In the genomic region with DNA sequence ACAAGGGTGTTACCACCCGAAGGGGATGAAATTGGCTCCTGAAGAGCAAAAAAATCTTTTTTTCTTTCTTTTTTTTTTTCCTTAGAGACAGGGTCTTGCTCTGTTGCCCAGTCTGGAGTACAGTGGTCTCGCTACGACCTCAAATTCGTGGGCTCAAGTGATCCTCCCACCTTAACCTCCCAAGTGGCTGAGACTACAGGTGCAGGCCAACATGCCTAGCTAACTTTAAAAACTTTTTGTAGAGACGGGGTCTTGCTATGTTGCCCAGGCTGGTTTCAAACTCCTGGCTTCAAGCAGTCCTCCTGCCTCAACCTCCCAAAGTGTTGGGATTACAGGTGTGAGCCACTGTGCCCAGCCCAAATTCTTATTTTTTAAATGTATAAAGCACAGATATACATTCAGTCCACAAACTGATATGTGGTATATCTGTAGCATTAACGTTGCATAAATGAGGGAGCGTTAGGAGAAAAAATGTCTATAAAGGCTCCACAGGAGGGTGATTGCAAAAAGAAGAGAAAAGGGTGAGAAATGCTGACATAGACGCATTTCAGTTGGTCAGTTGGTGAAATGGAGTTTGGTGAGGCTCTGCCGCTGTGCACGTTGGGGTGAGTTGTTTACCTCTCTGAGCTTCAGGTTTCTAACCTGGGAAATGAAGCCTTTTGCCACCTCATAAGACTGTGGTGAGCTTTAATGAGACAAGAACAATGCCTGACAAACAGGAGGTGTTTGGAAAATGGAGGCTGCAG, we compare ENCODE assay signal across 14 cellular contexts.
"Had no signal": no experiment of that assay in that cellular context is flagged by ENCODE, and none has a peak within 500 bp of the region (broad histone marks: within the 10 kb centered on the region; RNA-seq: fewer than 3 reads in every experiment).

No MANE protein-coding gene starts in this region.

- H3K9me3 ChIP-seq: pancreas, spleen had no signal

- H3K36me3 ChIP-seq: pancreas, spleen had no signal

- H3K27ac ChIP-seq: pancreas had no signal

- H3K27me3 ChIP-seq: pancreas, spleen had no signal

- FAIRE-seq: colon, pancreas had no signal

- ATAC-seq: activated CD8-positive, alpha-beta T cell treated with anti-CD3 and anti-CD28 coated beads, Interleukin-2, amount 10 ng/mL, durations not matched to agents 7 days and 5 days; activated T-cell treated with anti-CD3 and anti-CD28 coated beads, Interleukin-2, amount 50 U/mL, for 72 hours; esophagus mucosa; pancreas had no signal

- DNase-seq: activated B cell treated with CpG ODN at 0.5 μM for 24 hours; activated CD4-positive, alpha-beta T cell treated with anti-CD3 and anti-CD28 coated beads for 48 hours; activated CD8-positive, alpha-beta memory T cell treated with anti-CD3 and anti-CD28 coated beads, Interleukin-2, amount 50 U/mL, for 4 hours; activated CD8-positive, alpha-beta T cell treated with anti-CD3 and anti-CD28 coated beads, Interleukin-2, amount 10 ng/mL, durations not matched to agents 7 days and 5 days; activated gamma-delta T cell; activated T-cell treated with anti-CD3 and anti-CD28 coated beads, Interleukin-2, amount 50 U/mL, for 72 hours; amniotic stem cell; caudate nucleus; retina; T-helper 2 cell had no signal

- H3K4me3 ChIP-seq: pancreas, spleen had no signal

- H3K4me1 ChIP-seq: pancreas had no signal
